ENCODE assay signal across 8 cellular contexts in genomic region chr1:33081554-33082305, GRCh38. TPM values are rescaled to one million over a fixed set of nuclear protein-coding genes. Genes with fewer than 3 reads are reported as not detected.
A peak's percentile ranks its signal among the peaks of the same experiment; 100 is the strongest.
DNase-seq lines count a peak whose midpoint lies in the region; ATAC-seq and TF ChIP-seq lines count a peak whose summit lies in the region.

No MANE protein-coding gene starts in this region.

- no peaks in the 10 kb centered on the region for H3K36me3 ChIP-seq in upper lobe of right lung

- H3K4me1 Mint-ChIP-seq in activated naive CD4-positive, alpha-beta T cell treated with anti-CD3 and anti-CD28 coated beads, Interleukin-2, amount 50 U/mL, for 24 hours, result peaks cover 25% of the 10 kb centered on the region
- H3K4me1 Mint-ChIP-seq in mesothelial cell of epicardium, result peaks cover 13% of the 10 kb centered on the region

- H3K36me3 Mint-ChIP-seq in activated naive CD4-positive, alpha-beta T cell treated with anti-CD3 and anti-CD28 coated beads, Interleukin-2, amount 50 U/mL, for 24 hours, result no peaks in the 10 kb centered on the region
- no peaks in the 10 kb centered on the region for H3K36me3 Mint-ChIP-seq in mesothelial cell of epicardium

- no peaks in the 10 kb centered on the region for H3K9me3 Mint-ChIP-seq in activated naive CD4-positive, alpha-beta T cell treated with anti-CD3 and anti-CD28 coated beads, Interleukin-2, amount 50 U/mL, for 24 hours
- H3K9me3 Mint-ChIP-seq in mesothelial cell of epicardium, result no peaks in the 10 kb centered on the region

- ATAC-seq in upper lobe of right lung, result no peak
- no peak for ATAC-seq in GM18873 (IDR thresholded peaks at IDR 0.05; ENCODE audit: low FRiP score, unreplicated experiment)

- no peaks in the 10 kb centered on the region for H3K27me3 Mint-ChIP-seq in activated naive CD4-positive, alpha-beta T cell treated with anti-CD3 and anti-CD28 coated beads, Interleukin-2, amount 50 U/mL, for 24 hours
- H3K27me3 Mint-ChIP-seq in mesothelial cell of epicardium (ENCODE audit: low read depth), result peaks cover 15% of the 10 kb centered on the region

- H3K27ac Mint-ChIP-seq in activated naive CD4-positive, alpha-beta T cell treated with anti-CD3 and anti-CD28 coated beads, Interleukin-2, amount 50 U/mL, for 24 hours, result no peak overlapping the region
- H3K27ac Mint-ChIP-seq in mesothelial cell of epicardium, result no peak overlapping the region

- intact Hi-C loops in upper lobe of right lung (cut with DNase I), result no loop called here

- peaks cover 17% of the 10 kb centered on the region for H3K4me1 ChIP-seq in upper lobe of right lung

- H3K9me3 ChIP-seq in upper lobe of right lung, result no peaks in the 10 kb centered on the region

- DNase-seq in activated naive CD4-positive, alpha-beta T cell treated with anti-CD3 and anti-CD28 coated beads, Interleukin-2, amount 50 U/mL, for 16 hours, result no peak
- DNase-seq in cerebellar cortex (ENCODE audit: low spot score) (peak; percentile 36), mesothelial cell of epicardium (ENCODE audit: low spot score in 2 of 2, unreplicated experiment in 2 of 2) (no peak), upper lobe of right lung (no peak), NCI-H774 (lab: John Stamatoyannopoulos, UW) (no peak), DMS153 treated with DMSO at 0.1 percent for 48 hours (lab: John Stamatoyannopoulos, UW; ENCODE audit: unreplicated experiment) (no peak)

- H3K4me3 Mint-ChIP-seq in activated naive CD4-positive, alpha-beta T cell treated with anti-CD3 and anti-CD28 coated beads, Interleukin-2, amount 50 U/mL, for 24 hours, result peak overlapping the region; percentile 94
- H3K4me3 Mint-ChIP-seq in mesothelial cell of epicardium, result peak overlapping the region; percentile 69

- peak overlapping the region; percentile 79 for H3K4me3 ChIP-seq in upper lobe of right lung

- H3K27me3 ChIP-seq in upper lobe of right lung, result no peaks in the 10 kb centered on the region

- peak overlapping the region; percentile 30 for H3K27ac ChIP-seq in upper lobe of right lung

- TF ChIP-seq CTCF in mesothelial cell of epicardium (IDR thresholded peaks at IDR 0.05; ENCODE audit: unreplicated experiment), result no peak
- no peak for TF ChIP-seq CTCF in upper lobe of right lung (IDR thresholded peaks at IDR 0.05)

RNA-seq across cellular contexts. Expression of gene AZIN2, which starts 0.8 kb away (rescaled TPM):
- total RNA-seq in mesothelial cell of epicardium (9.6 to 15.1 TPM (median 14.4 TPM) in 3 replicates), upper lobe of right lung (2.3 TPM)

RNA-seq across cellular contexts. Expression of gene AK2, which starts 45.0 kb away (rescaled TPM):
- 136 to 142 TPM (median 139 TPM) in 3 replicates for total RNA-seq in mesothelial cell of epicardium
- 106 TPM for total RNA-seq in upper lobe of right lung
